ENCODE assay signal across 27 cellular contexts in genomic region chr9:10104796-10105195, GRCh38.
"Had no signal": no experiment of that assay in that cellular context is flagged by ENCODE, and none has a peak within 500 bp of the region (broad histone marks: within the 10 kb centered on the region; RNA-seq: fewer than 3 reads in every experiment).

No MANE protein-coding gene starts in this region.

- H3K4me3 ChIP-seq: stomach, suprapubic skin, testis, thoracic aorta, thyroid gland, tibial artery, tibial nerve, transverse colon, upper lobe of left lung, upper lobe of right lung, uterus, vagina had no signal

- H3K36me3 ChIP-seq: stomach, suprapubic skin, thoracic aorta, thyroid gland, tibial artery, tibial nerve, transverse colon, upper lobe of left lung, upper lobe of right lung, uterus, vagina had no signal

- H3K4me1 ChIP-seq: stomach, suprapubic skin, testis, thyroid gland, tibial artery, tibial nerve, transverse colon, upper lobe of left lung, upper lobe of right lung, uterus, vagina had no signal

- DNase-seq: stimulated activated CD4-positive, alpha-beta T cell treated with anti-CD3 and anti-CD28 coated beads, Interleukin-2, amount 100 ng/mL, for 48 hours; stimulated activated CD4-positive, alpha-beta T cell treated with anti-CD3 and anti-CD28 coated beads, Interleukin-4, amount 100 ng/mL, for 1 hour; stimulated activated CD4-positive, alpha-beta T cell treated with anti-CD3 and anti-CD28 coated beads, Interleukin-4, amount 100 ng/mL, for 24 hours; stimulated activated CD4-positive, alpha-beta T cell treated with anti-CD3 and anti-CD28 coated beads, Interleukin-4, amount 100 ng/mL, for 4 hours; stimulated activated CD8-positive, alpha-beta memory T cell treated with anti-CD3 and anti-CD28 coated beads, Interleukin-4, amount 100 ng/mL, for 48 hours; stimulated activated naive B cell treated with anti-CD40 and anti-IgM and Interleukin-4, amounts not matched to agents 10 μg/mL and 1 μg/mL and 100 μg/mL, for 72 hours; stimulated activated naive CD4-positive, alpha-beta T cell; stimulated activated naive CD4-positive, alpha-beta T cell treated with Interleukin-2 at 50 U/mL for 16 hours; stimulated activated naive CD8-positive, alpha-beta T cell treated with anti-CD3 and anti-CD28 coated beads, Interleukin-15, amount 100 ng/mL, for 72 hours; stimulated activated naive CD8-positive, alpha-beta T cell treated with anti-CD3 and anti-CD28 coated beads, Interleukin-15, Interleukin-2, amounts not matched to agents 100 U/mL and 50 U/mL, for 24 hours; stomach; substantia nigra; testis; thyroid gland; tibial artery; transverse colon; trophoblast cell; upper lobe of left lung; upper lobe of right lung; uterus had no signal

- H3K27ac ChIP-seq: stomach, suprapubic skin, testis, thoracic aorta, thyroid gland, tibial artery, tibial nerve, transverse colon, upper lobe of left lung, upper lobe of right lung, uterus, vagina had no signal

- ATAC-seq: stimulated activated effector memory CD8-positive, alpha-beta T cell treated with anti-CD3 and anti-CD28 coated beads, Interleukin-12 subunit alpha, Interleukin-12 subunit beta, amount 100 ng/mL, for 72 hours; stimulated activated memory B cell treated with anti-CD40 and anti-IgM and Interleukin-4, amounts not matched to agents 10 μg/mL and 1 μg/mL and 100 μg/mL, for 72 hours; stimulated activated naive B cell treated with anti-CD40 and anti-IgM and Interleukin-4, amounts not matched to agents 10 μg/mL and 1 μg/mL and 100 μg/mL, for 72 hours; stimulated activated naive CD8-positive, alpha-beta T cell treated with anti-CD3 and anti-CD28 coated beads, Interleukin-15, amount 100 ng/mL, for 72 hours; stimulated activated naive CD8-positive, alpha-beta T cell treated with anti-CD3 and anti-CD28 coated beads, Interleukin-15, Interleukin-2, amounts not matched to agents 100 U/mL and 50 U/mL, for 24 hours; upper lobe of right lung had no signal

- H3K27me3 ChIP-seq: stomach, suprapubic skin, testis, thyroid gland, tibial artery, tibial nerve, transverse colon, upper lobe of left lung, upper lobe of right lung, uterus, vagina had no signal

- H3K9me3 ChIP-seq: stomach, suprapubic skin, testis, thoracic aorta, thyroid gland, tibial artery, tibial nerve, transverse colon, upper lobe of left lung, upper lobe of right lung, uterus, vagina had no signal

- FAIRE-seq: urothelium cell line had no signal
